Comparison of ENCODE assay signal across 18 cellular contexts in the genomic region with DNA sequence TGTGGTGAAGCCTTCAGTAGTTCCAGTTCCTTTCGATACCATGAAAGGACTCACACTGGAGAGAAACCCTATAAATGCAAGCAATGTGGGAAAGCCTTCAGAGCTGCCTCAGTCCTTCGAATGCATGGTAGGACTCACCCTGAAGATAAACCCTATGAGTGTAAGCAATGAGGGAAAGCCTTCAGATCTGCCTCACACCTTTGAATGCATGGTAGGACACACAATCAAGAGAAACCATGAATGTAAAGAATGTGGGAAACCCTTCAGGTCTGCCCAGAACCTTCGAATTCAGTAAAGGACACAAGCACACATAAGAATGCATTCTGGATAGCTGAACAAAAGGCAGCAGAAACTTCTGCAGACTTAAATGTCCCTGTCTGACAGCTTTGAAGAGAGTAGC. TPM values are rescaled to one million over a fixed set of nuclear protein-coding genes. Genes with fewer than 3 reads are reported as not detected.
"Had no signal": no experiment of that assay in that cellular context is flagged by ENCODE, and none has a peak within 500 bp of the region (broad histone marks: within the 10 kb centered on the region; RNA-seq: fewer than 3 reads in every experiment).

No MANE protein-coding gene starts in this region.

- H3K4me1 Mint-ChIP-seq: activated CD8-positive, alpha-beta memory T cell treated with anti-CD3 and anti-CD28 coated beads, Interleukin-2, amount 10 ng/mL, durations not matched to agents 7 days and 5 days; activated naive CD4-positive, alpha-beta T cell treated with anti-CD3 and anti-CD28 coated beads, Interleukin-2, amount 50 U/mL, for 24 hours; neural crest cell had no signal

- H3K4me1 ChIP-seq: gastroesophageal sphincter, heart right ventricle, upper lobe of left lung had no signal

- ATAC-seq: activated CD8-positive, alpha-beta memory T cell treated with anti-CD3 and anti-CD28 coated beads, Interleukin-2, amount 10 ng/mL, durations not matched to agents 7 days and 5 days; gastroesophageal sphincter; heart right ventricle; left ventricle myocardium superior had no signal

- H3K4me3 ChIP-seq: cardiac muscle cell, dorsolateral prefrontal cortex, gastroesophageal sphincter, heart right ventricle, SK-N-MC, upper lobe of left lung had no signal

- H3K27me3 Mint-ChIP-seq: activated CD4-positive, alpha-beta memory T cell treated with anti-CD3 and anti-CD28 coated beads for 36 hours; activated CD8-positive, alpha-beta memory T cell treated with anti-CD3 and anti-CD28 coated beads, Interleukin-2, amount 10 ng/mL, durations not matched to agents 7 days and 5 days; activated naive CD4-positive, alpha-beta T cell treated with anti-CD3 and anti-CD28 coated beads, Interleukin-2, amount 50 U/mL, for 24 hours; activated T-cell treated with anti-CD3 and anti-CD28 coated beads, Interleukin-2, amount 50 U/mL, for 24 hours had no signal

- H3K4me3 Mint-ChIP-seq: activated CD4-positive, alpha-beta memory T cell treated with anti-CD3 and anti-CD28 coated beads for 36 hours; activated CD8-positive, alpha-beta memory T cell treated with anti-CD3 and anti-CD28 coated beads, Interleukin-2, amount 10 ng/mL, durations not matched to agents 7 days and 5 days; activated naive CD4-positive, alpha-beta T cell treated with anti-CD3 and anti-CD28 coated beads, Interleukin-2, amount 50 U/mL, for 24 hours; activated T-cell treated with anti-CD3 and anti-CD28 coated beads, Interleukin-2, amount 50 U/mL, for 24 hours had no signal

- H3K27ac ChIP-seq: cardiac muscle cell, dorsolateral prefrontal cortex, gastroesophageal sphincter, heart right ventricle, SK-N-MC, upper lobe of left lung had no signal

- H3K27ac Mint-ChIP-seq: activated CD4-positive, alpha-beta memory T cell treated with anti-CD3 and anti-CD28 coated beads for 36 hours; activated CD8-positive, alpha-beta memory T cell treated with anti-CD3 and anti-CD28 coated beads, Interleukin-2, amount 10 ng/mL, durations not matched to agents 7 days and 5 days; activated naive CD4-positive, alpha-beta T cell treated with anti-CD3 and anti-CD28 coated beads, Interleukin-2, amount 50 U/mL, for 24 hours; activated T-cell treated with anti-CD3 and anti-CD28 coated beads, Interleukin-2, amount 50 U/mL, for 24 hours had no signal

- H3K27me3 ChIP-seq: cardiac muscle cell, dorsolateral prefrontal cortex, gastroesophageal sphincter, heart right ventricle, upper lobe of left lung had no signal

- DNase-seq: activated CD4-positive, alpha-beta memory T cell treated with anti-CD3 and anti-CD28 coated beads for 36 hours; activated CD8-positive, alpha-beta memory T cell treated with anti-CD3 and anti-CD28 coated beads, Interleukin-2, amount 10 ng/mL, durations not matched to agents 7 days and 5 days; activated effector memory CD4-positive, alpha-beta T cell treated with Interleukin-2 at 50 U/mL for 16 hours; activated T-cell treated with anti-CD3 and anti-CD28 coated beads, Interleukin-2, amount 50 U/mL, for 24 hours; dorsolateral prefrontal cortex; heart right ventricle; kidney glomerular epithelial cell; left ventricle myocardium superior; stimulated activated CD4-positive, alpha-beta T cell treated with anti-CD3 and anti-CD28 coated beads, Interleukin-4, amount 100 ng/mL, for 1 hour; stimulated activated naive CD4-positive, alpha-beta T cell treated with Interleukin-2 at 50 U/mL for 16 hours; T-helper 1 cell; T1000; upper lobe of left lung had no signal

RNA-seq across cellular contexts. Expression of gene ZNF439, which starts 57.4 kb away (rescaled TPM):
- polyA plus RNA-seq: cardiac muscle cell had no signal
